ENCODE assay signal across 24 cellular contexts in genomic region chr11:133070053-133070713, GRCh38.
"Had no signal": no experiment of that assay in that cellular context is flagged by ENCODE, and none has a peak within 500 bp of the region (broad histone marks: within the 10 kb centered on the region; RNA-seq: fewer than 3 reads in every experiment).

No MANE protein-coding gene starts in this region.

- H3K36me3 Mint-ChIP-seq: stimulated activated memory B cell treated with anti-CD40 and anti-IgM and Interleukin-4, amounts not matched to agents 10 μg/mL and 1 μg/mL and 100 μg/mL, for 72 hours had no signal

- DNase-seq: cortex of kidney; dorsolateral prefrontal cortex; effector CD8-positive, alpha-beta T cell; heart left ventricle; hippocampal formation; left colon; left ventricle myocardium superior; naive thymus-derived CD4-positive, alpha-beta T cell; nephron progenitor cell; psoas muscle; retina; spleen; stimulated activated CD4-positive, alpha-beta T cell treated with anti-CD3 and anti-CD28 coated beads, Interleukin-15, amount 100 ng/mL, for 24 hours; stimulated activated CD4-positive, alpha-beta T cell treated with anti-CD3 and anti-CD28 coated beads, Interleukin-1b, Interleukin-23, amount 100 ng/mL, for 48 hours; stimulated activated CD4-positive, alpha-beta T cell treated with anti-CD3 and anti-CD28 coated beads, Interleukin-4, amount 100 ng/mL, for 24 hours; testis; upper lobe of right lung had no signal

- H3K4me1 Mint-ChIP-seq: naive thymus-derived CD4-positive, alpha-beta T cell; stimulated activated memory B cell treated with anti-CD40 and anti-IgM and Interleukin-4, amounts not matched to agents 10 μg/mL and 1 μg/mL and 100 μg/mL, for 72 hours had no signal

- ATAC-seq: esophagus mucosa; heart left ventricle; left colon; left ventricle myocardium superior; naive thymus-derived CD4-positive, alpha-beta T cell; psoas muscle; sciatic nerve; stimulated activated memory B cell treated with anti-CD40 and anti-IgM and Interleukin-4, amounts not matched to agents 10 μg/mL and 1 μg/mL and 100 μg/mL, for 72 hours; upper lobe of right lung had no signal

- H3K4me3 ChIP-seq: dorsolateral prefrontal cortex, heart left ventricle, lung, psoas muscle, spleen, testis, tibial nerve, upper lobe of right lung, vagina had no signal

- H3K27ac ChIP-seq: dorsolateral prefrontal cortex, heart left ventricle, psoas muscle, spleen, testis, tibial nerve, upper lobe of right lung, vagina had no signal

- H3K36me3 ChIP-seq: heart left ventricle, spleen, tibial nerve, upper lobe of right lung, vagina had no signal

- H3K4me1 ChIP-seq: heart left ventricle, psoas muscle, spleen, testis, tibial nerve, upper lobe of right lung, vagina had no signal

- H3K27ac Mint-ChIP-seq: naive thymus-derived CD4-positive, alpha-beta T cell; nephron progenitor cell; stimulated activated memory B cell treated with anti-CD40 and anti-IgM and Interleukin-4, amounts not matched to agents 10 μg/mL and 1 μg/mL and 100 μg/mL, for 72 hours; stimulated activated naive CD8-positive, alpha-beta T cell treated with anti-CD3 and anti-CD28 coated beads, Interleukin-15, Interleukin-2, amounts not matched to agents 100 ng/mL and 50 ng/mL, for 24 hours had no signal

- H3K9me3 Mint-ChIP-seq: stimulated activated memory B cell treated with anti-CD40 and anti-IgM and Interleukin-4, amounts not matched to agents 10 μg/mL and 1 μg/mL and 100 μg/mL, for 72 hours; stimulated activated naive CD8-positive, alpha-beta T cell treated with anti-CD3 and anti-CD28 coated beads, Interleukin-15, Interleukin-2, amounts not matched to agents 100 ng/mL and 50 ng/mL, for 24 hours had no signal

- H3K4me3 Mint-ChIP-seq: naive thymus-derived CD4-positive, alpha-beta T cell; nephron progenitor cell; stimulated activated memory B cell treated with anti-CD40 and anti-IgM and Interleukin-4, amounts not matched to agents 10 μg/mL and 1 μg/mL and 100 μg/mL, for 72 hours; stimulated activated naive CD8-positive, alpha-beta T cell treated with anti-CD3 and anti-CD28 coated beads, Interleukin-15, Interleukin-2, amounts not matched to agents 100 ng/mL and 50 ng/mL, for 24 hours had no signal

- H3K27me3 ChIP-seq: testis, vagina had no signal

- H3K9me3 ChIP-seq: heart left ventricle, psoas muscle, spleen, testis, tibial nerve, upper lobe of right lung, vagina had no signal
